In genomic region chr4:31467781-31468180, GRCh38 we compare ENCODE assay signal across 17 cellular contexts.
A peak's percentile ranks its signal among the peaks of the same experiment; 100 is the strongest.
DNase-seq lines count a peak whose midpoint lies in the region; ATAC-seq and TF ChIP-seq lines count a peak whose summit lies in the region.
"Had no signal": no experiment of that assay in that cellular context is flagged by ENCODE, and none has a peak within 500 bp of the region (broad histone marks: within the 10 kb centered on the region; RNA-seq: fewer than 3 reads in every experiment).

No MANE protein-coding gene starts in this region.

- dilution Hi-C loops in mammary epithelial cell (cut with HindIII; ENCODE audit: low sequenced_read_pairs), result no loop called here

- no peaks in the 10 kb centered on the region for H3K27me3 Mint-ChIP-seq in natural killer cell (ENCODE audit: low read depth in 2 of 2)

- no peaks in the 10 kb centered on the region for H3K79me2 ChIP-seq in mammary epithelial cell (ENCODE audit: insufficient read depth, low read length)

- no peaks in the 10 kb centered on the region for H4K20me1 ChIP-seq in mammary epithelial cell (ENCODE audit: insufficient read depth, low read length)

- no peaks in the 10 kb centered on the region for H3K36me3 Mint-ChIP-seq in natural killer cell
- H3K36me3 Mint-ChIP-seq: CD14-positive monocyte had no signal

- no peak overlapping the region for H2AFZ ChIP-seq in mammary epithelial cell (ENCODE audit: low read depth, low read length)

- no peak overlapping the region for H3K9ac ChIP-seq in mammary epithelial cell (ENCODE audit: insufficient read depth, low read length)

- CTCF ChIA-PET in mammary epithelial cell (lab: Charles Lee; ENCODE audit: low non-redundant PET), result no interaction called here

- H3K4me1 ChIP-seq in mammary epithelial cell (ENCODE audit: insufficient read depth, low read length), result peaks cover 5% of the 10 kb centered on the region

- 46% methylated on average over 3 of the region's 3 CpGs for WGBS in mammary epithelial cell (ENCODE audit: low coverage, missing lambda C conversion rate)

- no peak overlapping the region for H3K4me3 Mint-ChIP-seq in natural killer cell
- H3K4me3 Mint-ChIP-seq: CD14-positive monocyte had no signal

- intact Hi-C loops in mammary epithelial cell (cut with micrococcal nuclease), result no loop called here
- intact Hi-C loops in natural killer cell (cut with micrococcal nuclease), result no loop called here

- H3K9me3 Mint-ChIP-seq in natural killer cell, result peaks cover 9 to 15% of the 10 kb centered on the region in 2 donors

- no peak overlapping the region for H3K4me2 ChIP-seq in mammary epithelial cell (ENCODE audit: insufficient read depth, low read depth, low read length)

- no peaks in the 10 kb centered on the region for H3K4me1 Mint-ChIP-seq in natural killer cell
- H3K4me1 Mint-ChIP-seq: CD14-positive monocyte had no signal

- peak; percentile 7 for DNase-seq in AG09319 (ENCODE audit: extremely low read depth, low read depth)
- DNase-seq in NCI-H446 treated with DMSO at 0.1 percent for 48 hours (lab: John Stamatoyannopoulos, UW), result peak; percentile 40
- peak; percentile 12 for DNase-seq in mammary epithelial cell
- peak; percentile 22 for DNase-seq in fibroblast of the aortic adventitia (ENCODE audit: low read depth)
- DNase-seq in natural killer cell, result no peak
- DNase-seq in NCI-H748 (lab: John Stamatoyannopoulos, UW; ENCODE audit: unreplicated experiment), result no peak
- DNase-seq: COR-L47, DMS153, EL, NCI-H146, NCI-H2227 treated with DMSO at 0.1 percent for 48 hours, NCI-H526, OCI-M1 had no signal

- ATAC-seq in GM21390 (IDR thresholded peaks at IDR 0.05; ENCODE audit: unreplicated experiment), result no peak
- no peak for ATAC-seq in natural killer cell
- no peak for ATAC-seq in GM21423 (IDR thresholded peaks at IDR 0.05; ENCODE audit: unreplicated experiment)
- ATAC-seq: HCT116 had no signal

- H3K27ac Mint-ChIP-seq in natural killer cell, result no peak overlapping the region
- H3K27ac Mint-ChIP-seq: CD14-positive monocyte had no signal

- H3K27ac ChIP-seq in mammary epithelial cell (ENCODE audit: insufficient read depth, low read depth, low read length), result no peak overlapping the region

- no peaks in the 10 kb centered on the region for H3K36me3 ChIP-seq in mammary epithelial cell (ENCODE audit: insufficient read depth, low read length)

- TF ChIP-seq CTCF in AG09319 (IDR thresholded peaks at IDR 0.05; ENCODE audit: low read depth, low read length) (no peak), mammary epithelial cell (conservative IDR thresholded peaks at IDR 0.05 in 1 of 2, IDR thresholded peaks at IDR 0.05 in 1 of 2; ENCODE audit: extremely low read depth in 1 of 2, insufficient read depth in 1 of 2, low read depth in 1 of 2, low read length in 2 of 2) (no peak), fibroblast of the aortic adventitia (IDR thresholded peaks at IDR 0.05; ENCODE audit: insufficient read depth, low read length) (no peak), natural killer cell (IDR thresholded peaks at IDR 0.05) (no peak)

- no TSS peak for BruUV-seq in mammary epithelial cell (replicated peaks; lab: Mats Ljungman, UMichigan)

- H3K9me3 ChIP-seq in mammary epithelial cell (replicated peaks; ENCODE audit: insufficient read depth, low read length), result peaks cover 5% of the 10 kb centered on the region

- in situ Hi-C loops in mammary epithelial cell (cut with MboI; ENCODE audit: low sequenced_read_pairs in 2 of 2), result no loop called here

- H3K27me3 ChIP-seq in mammary epithelial cell (ENCODE audit: insufficient read depth, low read length), result no peaks in the 10 kb centered on the region

- H3K4me3 ChIP-seq in mammary epithelial cell (replicated peaks in 1 of 3; ENCODE audit: insufficient read depth in 1 of 3, low read depth in 2 of 3, low read length in 3 of 3) (no peak overlapping the region), fibroblast of the aortic adventitia (ENCODE audit: low read depth, low read length) (no peak overlapping the region)

Comparison
In these comparisons a context has a peak if more than half of its experiments do, and no peak if none do; other contexts are left out.
1. DNase-seq: peak in AG09319 (single experiment), NCI-H446 treated with DMSO at 0.1 percent for 48 hours (single experiment), mammary epithelial cell (single experiment) and fibroblast of the aortic adventitia (single experiment); none in natural killer cell (single experiment) and NCI-H748 (single experiment).